Comparison of ENCODE assay signal across 12 cellular contexts in genomic region chr17:14196337-14196997, GRCh38. TPM values are rescaled to one million over a fixed set of nuclear protein-coding genes. Genes with fewer than 3 reads are reported as not detected.
A peak's percentile ranks its signal among the peaks of the same experiment; 100 is the strongest.
DNase-seq lines count a peak whose midpoint lies in the region; ATAC-seq and TF ChIP-seq lines count a peak whose summit lies in the region.
"Had no signal": no experiment of that assay in that cellular context is flagged by ENCODE, and none has a peak within 500 bp of the region (broad histone marks: within the 10 kb centered on the region; RNA-seq: fewer than 3 reads in every experiment).

No MANE protein-coding gene starts in this region.

- intact Hi-C loops in PC-3 (cut with micrococcal nuclease) = no loop called here
- intact Hi-C loops in upper lobe of right lung (cut with DNase I) = no loop called here
- intact Hi-C loops in heart left ventricle (cut with DNase I) = no loop called here
- intact Hi-C loops in Caco-2 (cut with micrococcal nuclease; ENCODE audit: unreplicated experiment) = no loop called here

- H3K4me3 ChIP-seq in PC-3 (ENCODE audit: low read length) (no peak overlapping the region), upper lobe of right lung (no peak overlapping the region), heart left ventricle (no peak overlapping the region), Caco-2 (ENCODE audit: low read depth, low read length) (no peak overlapping the region)
- H3K4me3 ChIP-seq: hepatocyte, SK-N-MC had no signal

- no peaks in the 10 kb centered on the region for H3K9me3 ChIP-seq in PC-3 (ENCODE audit: low read length)
- H3K9me3 ChIP-seq in upper lobe of right lung = no peaks in the 10 kb centered on the region
- H3K9me3 ChIP-seq in heart left ventricle = no peaks in the 10 kb centered on the region
- no peaks in the 10 kb centered on the region for H3K9me3 ChIP-seq in Caco-2

- H3K9ac ChIP-seq in PC-3 (ENCODE audit: low read length) = no peak overlapping the region

- TF ChIP-seq POLR2A in heart left ventricle (IDR thresholded peaks at IDR 0.05) = no peak

- TF ChIP-seq CTCF in PC-3 (conservative IDR thresholded peaks at IDR 0.05; ENCODE audit: low read depth, low read length) (peak; percentile 51), upper lobe of right lung (IDR thresholded peaks at IDR 0.05) (peak; percentile 20), heart left ventricle (IDR thresholded peaks at IDR 0.05) (peak in 1 of 12 donors; percentile 10), Caco-2 (IDR thresholded peaks at IDR 0.05; ENCODE audit: insufficient read depth in 1 of 2, low read depth in 1 of 2, low read length in 1 of 2, severe bottlenecking in 1 of 2, unreplicated experiment in 1 of 2) (no peak)

- H3K4me3 Mint-ChIP-seq in activated naive CD4-positive, alpha-beta T cell treated with anti-CD3 and anti-CD28 coated beads, Interleukin-2, amount 50 U/mL, for 24 hours = peak overlapping the region; percentile 70
- peak overlapping the region; percentile 63 to 75 for H3K4me3 Mint-ChIP-seq in effector memory CD8-positive, alpha-beta T cell
- no peak overlapping the region for H3K4me3 Mint-ChIP-seq in Caco-2 (ENCODE audit: unreplicated experiment)

- H3K79me2 ChIP-seq in PC-3 (ENCODE audit: low read length) = no peaks in the 10 kb centered on the region
- H3K79me2 ChIP-seq: hepatocyte had no signal

- no TSS peak for BruUV-seq in PC-3 (replicated peaks; lab: Mats Ljungman, UMichigan)
- no TSS peak for BruUV-seq in Caco-2 (replicated peaks; lab: Mats Ljungman, UMichigan)

- H3K4me2 ChIP-seq in PC-3 (ENCODE audit: low read length) = no peak overlapping the region
- H3K4me2 ChIP-seq: hepatocyte had no signal

- H3K9me3 Mint-ChIP-seq in activated naive CD4-positive, alpha-beta T cell treated with anti-CD3 and anti-CD28 coated beads, Interleukin-2, amount 50 U/mL, for 24 hours = no peaks in the 10 kb centered on the region
- H3K9me3 Mint-ChIP-seq in effector memory CD8-positive, alpha-beta T cell = no peaks in the 10 kb centered on the region
- H3K9me3 Mint-ChIP-seq in Caco-2 (ENCODE audit: unreplicated experiment) = no peaks in the 10 kb centered on the region

- H3K9me2 ChIP-seq in PC-3 (replicated peaks; ENCODE audit: low read length) = no peaks in the 10 kb centered on the region

- H3K27ac ChIP-seq in PC-3 (ENCODE audit: low read length) (no peak overlapping the region), upper lobe of right lung (no peak overlapping the region), heart left ventricle (peak overlapping the region in 1 of 12 donors; percentile 77)
- H3K27ac ChIP-seq: hepatocyte, SK-N-MC had no signal

- ATAC-seq in PC-3 = no peak
- no peak for ATAC-seq in effector memory CD8-positive, alpha-beta T cell (replicated peaks)
- ATAC-seq in upper lobe of right lung = no peak
- ATAC-seq in heart left ventricle = no peak

- 78 to 95% (median 89%) methylated on average over 4 of the region's 4 CpGs for WGBS in heart left ventricle, 4 donors

- H3K4me1 Mint-ChIP-seq in activated naive CD4-positive, alpha-beta T cell treated with anti-CD3 and anti-CD28 coated beads, Interleukin-2, amount 50 U/mL, for 24 hours = peaks cover 92% of the 10 kb centered on the region
- peaks cover 67 to 80% of the 10 kb centered on the region in 2 donors for H3K4me1 Mint-ChIP-seq in effector memory CD8-positive, alpha-beta T cell (ENCODE audit: low read depth in 2 of 2)
- H3K4me1 Mint-ChIP-seq in Caco-2 (ENCODE audit: low read depth, unreplicated experiment) = no peaks in the 10 kb centered on the region

- CTCF ChIA-PET in PC-3 (lab: Charles Lee) (no interaction called here), Caco-2 (lab: Charles Lee) (no interaction called here)

- H3F3A ChIP-seq in PC-3 (ENCODE audit: low read length, unreplicated experiment) = no peaks in the 10 kb centered on the region

- H3K4me1 ChIP-seq in PC-3 (ENCODE audit: insufficient read depth, low read length) = no peaks in the 10 kb centered on the region
- H3K4me1 ChIP-seq in upper lobe of right lung = peaks cover 19% of the 10 kb centered on the region
- peaks cover 0 to 69% (median 17%) of the 10 kb centered on the region in 12 donors for H3K4me1 ChIP-seq in heart left ventricle
- no peaks in the 10 kb centered on the region for H3K4me1 ChIP-seq in Caco-2

- no peaks in the 10 kb centered on the region for H3K27me3 Mint-ChIP-seq in activated naive CD4-positive, alpha-beta T cell treated with anti-CD3 and anti-CD28 coated beads, Interleukin-2, amount 50 U/mL, for 24 hours
- no peaks in the 10 kb centered on the region for H3K27me3 Mint-ChIP-seq in effector memory CD8-positive, alpha-beta T cell
- H3K27me3 Mint-ChIP-seq in Caco-2 (ENCODE audit: insufficient read depth, unreplicated experiment) = no peaks in the 10 kb centered on the region

- H4K20me1 ChIP-seq in PC-3 (ENCODE audit: low read length) = no peaks in the 10 kb centered on the region

- no peak overlapping the region for H2AFZ ChIP-seq in PC-3 (ENCODE audit: low read length)
- H2AFZ ChIP-seq: hepatocyte had no signal

- DNase-seq in activated naive CD4-positive, alpha-beta T cell treated with anti-CD3 and anti-CD28 coated beads, Interleukin-2, amount 50 U/mL, for 16 hours = no peak
- no peak for DNase-seq in PC-3
- no peak for DNase-seq in effector memory CD8-positive, alpha-beta T cell
- no peak for DNase-seq in upper lobe of right lung
- no peak for DNase-seq in heart left ventricle
- no peak for DNase-seq in Caco-2
- no peak for DNase-seq in OCI-M1 (lab: John Stamatoyannopoulos, UW)
- DNase-seq: aorta, occipital lobe had no signal

- POLR2A ChIA-PET in PC-3 (lab: Charles Lee; ENCODE audit: unreplicated experiment) (no interaction called here), Caco-2 (lab: Charles Lee) (no interaction called here)

- peaks cover 3% of the 10 kb centered on the region; the same call in 1 of the 2 replicates for H3K36me3 ChIP-seq in PC-3 (ENCODE audit: low read depth, low read length)
- H3K36me3 ChIP-seq in upper lobe of right lung = no peaks in the 10 kb centered on the region
- peaks cover 0 to 19% (median 3%) of the 10 kb centered on the region in 9 donors for H3K36me3 ChIP-seq in heart left ventricle
- H3K36me3 ChIP-seq in Caco-2 (ENCODE audit: control insufficient read depth, insufficient read depth, low read length) = no peaks in the 10 kb centered on the region

- no peaks in the 10 kb centered on the region for H3K27me3 ChIP-seq in PC-3 (ENCODE audit: low read length)
- H3K27me3 ChIP-seq in upper lobe of right lung = no peaks in the 10 kb centered on the region
- H3K27me3 ChIP-seq in heart left ventricle = no peaks in the 10 kb centered on the region
- H3K27me3 ChIP-seq in Caco-2 (replicated peaks; ENCODE audit: control insufficient read depth, insufficient read depth, low read length) = no peaks in the 10 kb centered on the region
- H3K27me3 ChIP-seq: hepatocyte had no signal

- H3K36me3 Mint-ChIP-seq in activated naive CD4-positive, alpha-beta T cell treated with anti-CD3 and anti-CD28 coated beads, Interleukin-2, amount 50 U/mL, for 24 hours = peaks cover 4% of the 10 kb centered on the region
- peaks cover 8% of the 10 kb centered on the region for H3K36me3 Mint-ChIP-seq in effector memory CD8-positive, alpha-beta T cell (ENCODE audit: insufficient read depth)
- H3K36me3 Mint-ChIP-seq in Caco-2 (ENCODE audit: insufficient read depth, unreplicated experiment) = no peaks in the 10 kb centered on the region

- peak overlapping the region; percentile 78 for H3K27ac Mint-ChIP-seq in activated naive CD4-positive, alpha-beta T cell treated with anti-CD3 and anti-CD28 coated beads, Interleukin-2, amount 50 U/mL, for 24 hours
- peak overlapping the region; percentile 11 to 95 for H3K27ac Mint-ChIP-seq in effector memory CD8-positive, alpha-beta T cell
- no peak overlapping the region for H3K27ac Mint-ChIP-seq in Caco-2 (ENCODE audit: unreplicated experiment)

RNA-seq across cellular contexts. Expression of gene CDRT15, which starts 40.2 kb away (rescaled TPM):
- total RNA-seq in PC-3 (2014; rRNA removed) = not detected in 2 replicates
- not detected for total RNA-seq in upper lobe of right lung
- not detected for total RNA-seq in heart left ventricle
- not detected for polyA plus RNA-seq in heart left ventricle
- not detected in 2 replicates for total RNA-seq in Caco-2 (2022)
- total RNA-seq: aorta, hepatocyte, occipital lobe had no signal
- polyA plus RNA-seq: aorta, hepatocyte had no signal

Comparison
In these comparisons a context has a peak if more than half of its experiments do, and no peak if none do; other contexts are left out.
1. CTCF ChIP-seq: peak in PC-3 (single experiment) and upper lobe of right lung (single experiment); none in Caco-2 (0 of 2).